12 cellular contexts compared by ENCODE assay signal in genomic region chr6:125262026-125263013, GRCh38. TPM values are rescaled to one million over a fixed set of nuclear protein-coding genes. Genes with fewer than 3 reads are reported as not detected.
DNase-seq lines count a peak whose midpoint lies in the region; ATAC-seq and TF ChIP-seq lines count a peak whose summit lies in the region.
"Had no signal": no experiment of that assay in that cellular context is flagged by ENCODE, and none has a peak within 500 bp of the region (broad histone marks: within the 10 kb centered on the region; RNA-seq: fewer than 3 reads in every experiment).

No MANE protein-coding gene starts in this region.

- intact Hi-C loops in naive thymus-derived CD4-positive, alpha-beta T cell (cut with micrococcal nuclease), result no loop called here

- peak overlapping the region; percentile 78 for H3K27ac Mint-ChIP-seq in endothelial cell (ENCODE audit: unreplicated experiment)
- no peak overlapping the region for H3K27ac Mint-ChIP-seq in naive thymus-derived CD4-positive, alpha-beta T cell
- H3K27ac Mint-ChIP-seq: activated naive CD4-positive, alpha-beta T cell treated with anti-CD3 and anti-CD28 coated beads for 36 hours; naive thymus-derived CD8-positive, alpha-beta T cell had no signal

- peaks cover 17% of the 10 kb centered on the region for H3K4me1 Mint-ChIP-seq in endothelial cell (ENCODE audit: unreplicated experiment)
- no peaks in the 10 kb centered on the region for H3K4me1 Mint-ChIP-seq in naive thymus-derived CD4-positive, alpha-beta T cell

- peak; percentile 8 for DNase-seq in CMK (ENCODE audit: low read depth)
- peak; percentile 25 for DNase-seq in MV-4-11 (lab: John Stamatoyannopoulos, UW)
- DNase-seq in endothelial cell (ENCODE audit: low spot score), result no peak
- no peak for DNase-seq in naive thymus-derived CD4-positive, alpha-beta T cell
- no peak for DNase-seq in T-helper 1 cell
- DNase-seq in stimulated activated CD4-positive, alpha-beta T cell treated with anti-CD3 and anti-CD28 coated beads, Interleukin-2, amount 100 ng/mL, for 48 hours, result no peak
- DNase-seq in NCI-H446 (lab: John Stamatoyannopoulos, UW), result no peak
- DNase-seq: activated naive CD4-positive, alpha-beta T cell treated with anti-CD3 and anti-CD28 coated beads for 36 hours; COR-L47; foreskin melanocyte; naive thymus-derived CD8-positive, alpha-beta T cell had no signal

- no peak overlapping the region for H3K4me3 ChIP-seq in naive thymus-derived CD4-positive, alpha-beta T cell (ENCODE audit: low read length)

- no peaks in the 10 kb centered on the region for H3K27me3 Mint-ChIP-seq in endothelial cell (ENCODE audit: unreplicated experiment)
- H3K27me3 Mint-ChIP-seq in naive thymus-derived CD4-positive, alpha-beta T cell, result no peaks in the 10 kb centered on the region
- H3K27me3 Mint-ChIP-seq: naive thymus-derived CD8-positive, alpha-beta T cell had no signal

- no peaks in the 10 kb centered on the region for H3K36me3 ChIP-seq in naive thymus-derived CD4-positive, alpha-beta T cell (ENCODE audit: control insufficient read depth in 2 of 3, insufficient read depth in 3 of 3, low read length in 3 of 3)

- peaks cover 20% of the 10 kb centered on the region for H3K36me3 Mint-ChIP-seq in endothelial cell (ENCODE audit: low read depth, unreplicated experiment)
- H3K36me3 Mint-ChIP-seq in naive thymus-derived CD4-positive, alpha-beta T cell, result no peaks in the 10 kb centered on the region
- H3K36me3 Mint-ChIP-seq: naive thymus-derived CD8-positive, alpha-beta T cell had no signal

- no peaks in the 10 kb centered on the region for H3K4me1 ChIP-seq in naive thymus-derived CD4-positive, alpha-beta T cell (ENCODE audit: control insufficient read depth in 2 of 2, insufficient read depth in 2 of 2, low read length in 2 of 2)

- CTCF ChIA-PET in naive thymus-derived CD4-positive, alpha-beta T cell (lab: Charles Lee), result no interaction called here

- no peak overlapping the region for H3K4me3 Mint-ChIP-seq in endothelial cell (ENCODE audit: unreplicated experiment)
- no peak overlapping the region for H3K4me3 Mint-ChIP-seq in naive thymus-derived CD4-positive, alpha-beta T cell
- H3K4me3 Mint-ChIP-seq: activated naive CD4-positive, alpha-beta T cell treated with anti-CD3 and anti-CD28 coated beads for 36 hours; naive thymus-derived CD8-positive, alpha-beta T cell had no signal

- H3K27ac ChIP-seq in naive thymus-derived CD4-positive, alpha-beta T cell (ENCODE audit: low read depth, low read length), result no peak overlapping the region

- POLR2A ChIA-PET in naive thymus-derived CD4-positive, alpha-beta T cell (lab: Charles Lee), result no interaction called here

- no peaks in the 10 kb centered on the region for H3K9me3 Mint-ChIP-seq in endothelial cell (ENCODE audit: unreplicated experiment)
- H3K9me3 Mint-ChIP-seq in naive thymus-derived CD4-positive, alpha-beta T cell, result no peaks in the 10 kb centered on the region
- H3K9me3 Mint-ChIP-seq: activated naive CD4-positive, alpha-beta T cell treated with anti-CD3 and anti-CD28 coated beads for 36 hours; naive thymus-derived CD8-positive, alpha-beta T cell had no signal

- TF ChIP-seq CTCF in endothelial cell (IDR thresholded peaks at IDR 0.05; ENCODE audit: unreplicated experiment), result no peak

- no peaks in the 10 kb centered on the region for H3K27me3 ChIP-seq in naive thymus-derived CD4-positive, alpha-beta T cell (ENCODE audit: control insufficient read depth in 2 of 2, insufficient read depth in 2 of 2, low read length in 2 of 2)

- no peaks in the 10 kb centered on the region for H3K9me3 ChIP-seq in naive thymus-derived CD4-positive, alpha-beta T cell (ENCODE audit: control insufficient read depth in 2 of 3, low read length in 3 of 3)

- ATAC-seq in naive thymus-derived CD4-positive, alpha-beta T cell, result peak; percentile 35
- ATAC-seq in GM21515 (IDR thresholded peaks at IDR 0.05; ENCODE audit: unreplicated experiment), result no peak
- ATAC-seq: naive thymus-derived CD8-positive, alpha-beta T cell had no signal

RNA-seq across cellular contexts. Expression of gene HDDC2, which starts 39.4 kb away (rescaled TPM):
- 18.4 TPM for total RNA-seq in endothelial cell (ENCODE audit: unreplicated experiment)
- total RNA-seq in naive thymus-derived CD4-positive, alpha-beta T cell, result 10 to 100 TPM; 33.4 to 58.5 (median 54.8) TPM
- polyA plus RNA-seq in naive thymus-derived CD4-positive, alpha-beta T cell, result 100 to 1,000 TPM; 116 TPM

Comparison
In these comparisons a context has a peak if more than half of its experiments do, and no peak if none do; other contexts are left out.
1. DNase-seq: peak in CMK (single experiment) and MV-4-11 (single experiment); none in endothelial cell (single experiment), naive thymus-derived CD4-positive, alpha-beta T cell (0 of 9), T-helper 1 cell (0 of 5), stimulated activated CD4-positive, alpha-beta T cell treated with anti-CD3 and anti-CD28 coated beads, Interleukin-2, amount 100 ng/mL, for 48 hours (0 of 2) and NCI-H446 (0 of 2).